In the genomic region with DNA sequence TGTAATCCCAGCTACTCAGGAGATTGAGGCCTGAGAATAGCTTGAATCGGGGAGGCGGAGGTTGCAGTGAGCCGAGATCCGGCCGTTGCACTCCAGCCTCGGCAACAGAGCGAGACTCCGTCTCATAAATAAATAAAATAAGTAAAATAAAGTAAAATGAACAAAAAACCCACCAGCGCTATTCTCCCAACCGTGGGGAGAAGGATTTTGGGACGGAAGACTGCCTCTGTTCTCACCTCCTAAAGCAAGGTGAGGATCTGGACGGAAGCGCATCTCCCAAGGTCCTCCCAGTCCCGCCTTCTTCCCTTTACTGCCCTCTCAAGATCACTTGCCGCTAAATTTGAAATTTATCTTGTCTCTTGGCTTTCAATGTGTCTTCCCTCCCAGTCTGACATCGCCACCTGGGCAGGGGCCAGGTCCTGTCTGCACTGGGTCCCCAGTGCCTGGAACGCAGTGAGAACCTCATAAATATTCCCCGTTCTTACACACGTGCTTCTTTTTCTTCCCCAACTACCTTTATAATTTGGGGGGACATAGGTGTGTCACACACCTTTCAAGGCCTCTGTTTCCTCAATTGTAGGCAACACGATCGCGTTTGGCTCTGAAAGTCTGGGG, we compare ENCODE assay signal across 8 cellular contexts. TPM values are rescaled to one million over a fixed set of nuclear protein-coding genes. Genes with fewer than 3 reads are reported as not detected.
DNase-seq lines count a peak whose midpoint lies in the region; ATAC-seq and TF ChIP-seq lines count a peak whose summit lies in the region.

No MANE protein-coding gene starts in this region.

- H3K27ac ChIP-seq in OCI-LY1 (ENCODE audit: low read depth, low read length, poor library complexity, severe bottlenecking) (peak overlapping the region; percentile 70), dorsolateral prefrontal cortex (peak overlapping the region; percentile 16 to 100 (median 100)), osteoblast (ENCODE audit: low read depth, low read length) (peak overlapping the region; percentile 84)

- H3K9ac ChIP-seq in OCI-LY1 (ENCODE audit: low read length), result no peak overlapping the region; the same call in 1 of the 2 replicates

- peaks cover 32% of the 10 kb centered on the region for H3K36me3 ChIP-seq in OCI-LY1 (ENCODE audit: insufficient read depth, low read length)
- H3K36me3 ChIP-seq in osteoblast (ENCODE audit: insufficient read depth, low read length), result peaks cover 20% of the 10 kb centered on the region

- H3K4me1 Mint-ChIP-seq in CD14-positive monocyte, result peaks cover 42% of the 10 kb centered on the region

- H3K4me1 ChIP-seq in OCI-LY1 (ENCODE audit: insufficient read depth, low read length, severe bottlenecking) (peaks cover 48% of the 10 kb centered on the region), osteoblast (ENCODE audit: insufficient read depth, low read length) (peaks cover 34% of the 10 kb centered on the region)

- H3K9me3 Mint-ChIP-seq in CD14-positive monocyte, result no peaks in the 10 kb centered on the region

- H3K27ac Mint-ChIP-seq in CD14-positive monocyte, result peak overlapping the region; percentile 91 to 97 (median 93)

- peaks cover 25 to 29% of the 10 kb centered on the region in 2 donors for H3K36me3 Mint-ChIP-seq in CD14-positive monocyte

- H3K4me3 ChIP-seq in OCI-LY1 (ENCODE audit: low read depth, low read length, poor library complexity, severe bottlenecking), result peak overlapping the region; percentile 53
- H3K4me3 ChIP-seq in dorsolateral prefrontal cortex, result peak overlapping the region in 43 of 59 donors; percentile 50 to 100 (median 96)
- no peak overlapping the region for H3K4me3 ChIP-seq in osteoblast (ENCODE audit: insufficient read depth, low read length)

- TF ChIP-seq CTCF in CD14-positive monocyte (IDR thresholded peaks at IDR 0.05), result no peak
- no peak for TF ChIP-seq CTCF in OCI-LY1 (IDR thresholded peaks at IDR 0.05; ENCODE audit: low read length)
- no peak for TF ChIP-seq CTCF in dorsolateral prefrontal cortex (IDR thresholded peaks at IDR 0.05 in 54 of 56, conservative IDR thresholded peaks at IDR 0.05 in 2 of 56; ENCODE audit: low read depth in 1 of 56, partially characterized antibody in 56 of 56)
- no peak for TF ChIP-seq CTCF in osteoblast (IDR thresholded peaks at IDR 0.05; ENCODE audit: extremely low read depth, low read depth, low read length)

- H3K9me3 ChIP-seq in OCI-LY1 (ENCODE audit: low read length) (no peaks in the 10 kb centered on the region), osteoblast (ENCODE audit: low read depth, low read length) (no peaks in the 10 kb centered on the region)

- no peak for ATAC-seq in HG03432 (IDR thresholded peaks at IDR 0.05; ENCODE audit: unreplicated experiment)

- H3K27me3 Mint-ChIP-seq in CD14-positive monocyte (ENCODE audit: low read depth in 3 of 3), result peaks cover 0 to 4% (median 1%) of the 10 kb centered on the region in 3 donors

- H2AFZ ChIP-seq in OCI-LY1 (ENCODE audit: low read length) (no peak overlapping the region), osteoblast (ENCODE audit: low read length) (no peak overlapping the region)

- H3K27me3 ChIP-seq in OCI-LY1 (ENCODE audit: insufficient read depth, low read length) (no peaks in the 10 kb centered on the region), dorsolateral prefrontal cortex (no peaks in the 10 kb centered on the region), osteoblast (ENCODE audit: insufficient read depth, low read length) (no peaks in the 10 kb centered on the region)

- H3K9me2 ChIP-seq in OCI-LY1 (ENCODE audit: low read depth, low read length), result no peaks in the 10 kb centered on the region

- H4K20me1 ChIP-seq in OCI-LY1 (ENCODE audit: insufficient read depth, low read length), result no peaks in the 10 kb centered on the region
- H4K20me1 ChIP-seq in osteoblast (ENCODE audit: insufficient read depth, low read length), result peaks cover 28% of the 10 kb centered on the region

- peaks cover 9% of the 10 kb centered on the region; the same call in 1 of the 2 replicates for H3F3A ChIP-seq in OCI-LY1 (ENCODE audit: insufficient read depth, low read length)

- H3K4me2 ChIP-seq in OCI-LY1 (ENCODE audit: low read length) (peak overlapping the region; percentile 62), osteoblast (ENCODE audit: insufficient read depth, low read length) (peak overlapping the region; percentile 85)

- intact Hi-C loops in CD14-positive monocyte (cut with micrococcal nuclease), result no loop called here
- intact Hi-C loops in dorsolateral prefrontal cortex (cut with DNase I), result loop anchor here in 1 of 2 donors (5.0 kb wide), 1 partner anchor 43 kb away; no protein-coding TSS in a partner anchor

- DNase-seq in CD14-positive monocyte (ENCODE audit: low spot score) (no peak), dorsolateral prefrontal cortex (no peak), osteoblast (ENCODE audit: insufficient read length, low spot score, missing footprints) (peak; percentile 58), NCI-H526 (lab: John Stamatoyannopoulos, UW) (no peak), NCI-H510A treated with DMSO at 0.1 percent for 48 hours (lab: John Stamatoyannopoulos, UW) (no peak), HCEC 1CT (no peak)

- H3K79me2 ChIP-seq in OCI-LY1 (ENCODE audit: insufficient read depth, low read length) (peaks cover 16% of the 10 kb centered on the region), osteoblast (ENCODE audit: insufficient read depth, low read length) (peaks cover 37% of the 10 kb centered on the region)

- peak overlapping the region in 1 of 2 donors; percentile 47 for H3K4me3 Mint-ChIP-seq in CD14-positive monocyte

RNA-seq across cellular contexts. Expression of gene DNAJB1, which starts 1.2 kb away (rescaled TPM):
- polyA plus RNA-seq in CD14-positive monocyte, result 10 to 100 TPM; 59.3 to 70.9 TPM
- total RNA-seq in dorsolateral prefrontal cortex (1,000 to 10,000 TPM in 2 of 120 experiments, 100 to 1,000 TPM in 67, 10 to 100 TPM in 51; 67.5 to 1,486 (median 107) TPM), osteoblast (65.1 and 70.9 TPM in 2 replicates)

RNA-seq across cellular contexts. Expression of gene TECR, which starts 10.0 kb away (rescaled TPM):
- polyA plus RNA-seq in CD14-positive monocyte, result 10 to 100 TPM; 76.7 to 79.6 TPM
- 100 to 1,000 TPM; 169 to 287 (median 205) TPM for total RNA-seq in dorsolateral prefrontal cortex
- total RNA-seq in osteoblast, result 40.1 and 41.6 TPM in 2 replicates

RNA-seq across cellular contexts. Expression of gene GIPC1, which starts 23.4 kb away (rescaled TPM):
- 1 to 10 TPM; 4.8 to 6.2 TPM for polyA plus RNA-seq in CD14-positive monocyte
- total RNA-seq in dorsolateral prefrontal cortex (100 to 1,000 TPM in 13 of 120 experiments, 10 to 100 TPM in 107; 54.9 to 112 (median 87.4) TPM), osteoblast (114 and 115 TPM in 2 replicates)

RNA-seq across cellular contexts. Expression of gene PTGER1, which starts 44.2 kb away (rescaled TPM):
- polyA plus RNA-seq in CD14-positive monocyte, result not detected
- total RNA-seq in dorsolateral prefrontal cortex, result 1 to 10 TPM in 24 of 120 experiments, under 1 TPM in 58, not detected in 38; 0.29 to 4.1 (median 0.66) TPM
- total RNA-seq in osteoblast, result 0.72 and 0.88 TPM in 2 replicates

RNA-seq across cellular contexts. Expression of gene NDUFB7, which starts 52.5 kb away (rescaled TPM):
- 100 to 1,000 TPM; 204 to 313 TPM for polyA plus RNA-seq in CD14-positive monocyte
- 100 to 1,000 TPM; 107 to 236 (median 166) TPM for total RNA-seq in dorsolateral prefrontal cortex
- total RNA-seq in osteoblast, result 219 and 227 TPM in 2 replicates
